In the genomic region with DNA sequence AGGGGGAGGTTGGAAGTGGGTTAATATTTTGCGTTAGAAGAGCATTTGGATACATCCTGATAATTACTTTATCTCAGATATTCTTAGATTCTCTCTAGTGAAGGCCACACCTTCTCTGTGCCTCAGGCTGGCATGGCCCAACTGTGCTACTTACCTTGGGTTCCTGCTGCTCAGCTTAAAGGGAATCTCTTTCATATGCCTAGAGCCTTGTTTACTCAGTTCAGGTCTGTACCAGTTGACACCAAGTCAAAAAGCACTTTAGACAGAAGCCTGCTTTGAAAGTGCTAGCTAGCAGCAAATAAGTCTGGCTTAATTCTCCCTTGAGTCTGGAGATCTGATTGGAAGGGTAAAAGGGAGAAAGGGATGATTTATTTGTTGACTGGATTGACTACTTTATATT, we compare ENCODE assay signal across 1 cellular context.
A peak's percentile ranks its signal among the peaks of the same experiment; 100 is the strongest.
TF ChIP-seq lines count a peak whose summit lies in the region.

No MANE protein-coding gene starts in this region.

TF ChIP-seq in liver, 16 proteins besides CTCF, POLR2A, EP300 and RAD21 (continued from another document):
- TF ChIP-seq HNF4G (IDR thresholded peaks at IDR 0.05) = no peak
- TF ChIP-seq YY1 (IDR thresholded peaks at IDR 0.05) = no peak
- no peak for TF ChIP-seq ZBTB33 (IDR thresholded peaks at IDR 0.05)
- TF ChIP-seq SP1 (IDR thresholded peaks at IDR 0.05) = no peak
- no peak for TF ChIP-seq NR2F2 (IDR thresholded peaks at IDR 0.05)
- peak; percentile 68 for TF ChIP-seq FOXA2 (IDR thresholded peaks at IDR 0.05)
- TF ChIP-seq, protein P1, sequence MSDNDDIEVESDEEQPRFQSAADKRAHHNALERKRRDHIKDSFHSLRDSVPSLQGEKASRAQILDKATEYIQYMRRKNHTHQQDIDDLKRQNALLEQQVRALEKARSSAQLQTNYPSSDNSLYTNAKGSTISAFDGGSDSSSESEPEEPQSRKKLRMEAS (IDR thresholded peaks at IDR 0.05) = no peak
